Comparison of ENCODE assay signal across 17 cellular contexts in genomic region chr16:86831366-86831765, GRCh38.
DNase-seq lines count a peak whose midpoint lies in the region; ATAC-seq and TF ChIP-seq lines count a peak whose summit lies in the region.
"Had no signal": no experiment of that assay in that cellular context is flagged by ENCODE, and none has a peak within 500 bp of the region (broad histone marks: within the 10 kb centered on the region; RNA-seq: fewer than 3 reads in every experiment).

No MANE protein-coding gene starts in this region.

- H3K27me3 Mint-ChIP-seq in H9 (ENCODE audit: low read depth) (peaks cover 42% of the 10 kb centered on the region), progenitor cell of endocrine pancreas (peaks cover 95% of the 10 kb centered on the region)

- H3K9ac ChIP-seq in H9 (ENCODE audit: extremely low read depth, insufficient read length, low read length) (no peak overlapping the region), PC-3 (ENCODE audit: low read length) (no peak overlapping the region)
- H3K9ac ChIP-seq: GM23248 had no signal

- no peak for ATAC-seq in PC-3
- ATAC-seq: GM12878, Panc1, Right ventricle myocardium inferior, T-cell had no signal

- POLR2A ChIA-PET in PC-3 (lab: Charles Lee; ENCODE audit: unreplicated experiment), result no interaction called here

- peaks cover 0 to 4% (median 2%) of the 10 kb centered on the region in 3 experiments; a peak in 1 of 7 replicates for H3K36me3 Mint-ChIP-seq in H9 (ENCODE audit: insufficient read depth in 1 of 3, low read depth in 3 of 3)
- H3K36me3 Mint-ChIP-seq in progenitor cell of endocrine pancreas (ENCODE audit: insufficient read depth), result no peaks in the 10 kb centered on the region
- H3K36me3 Mint-ChIP-seq: T-cell had no signal

- H3K4me2 ChIP-seq in H9 (ENCODE audit: insufficient read depth, insufficient read length, low read length) (no peak overlapping the region), PC-3 (ENCODE audit: low read length) (no peak overlapping the region)

- no peak overlapping the region for H3K14ac ChIP-seq in H9 (ENCODE audit: insufficient read depth, low read length)

- H3K79me1 ChIP-seq in H9 (ENCODE audit: insufficient read depth, low read depth, low read length, poor library complexity, severe bottlenecking), result no peaks in the 10 kb centered on the region

- H4K5ac ChIP-seq in H9 (ENCODE audit: insufficient read length, low read depth, low read length), result no peak overlapping the region

- no peak overlapping the region for H4K8ac ChIP-seq in H9 (replicated peaks; ENCODE audit: insufficient read length, low read depth, low read length)

- no peaks in the 10 kb centered on the region; the same call in 1 of the 2 replicates for H3K27me3 ChIP-seq in GM06990 (replicated peaks; ENCODE audit: control insufficient read depth, insufficient read depth, low read length)
- no peaks in the 10 kb centered on the region for H3K27me3 ChIP-seq in H9 (ENCODE audit: insufficient read depth, low read length)
- no peaks in the 10 kb centered on the region for H3K27me3 ChIP-seq in PC-3 (ENCODE audit: low read length)

- H2BK15ac ChIP-seq in H9 (ENCODE audit: low read depth, low read length), result no peak overlapping the region

- no peaks in the 10 kb centered on the region for H3K23me2 ChIP-seq in H9 (ENCODE audit: insufficient read length, low read depth, low read length, poor library complexity, severe bottlenecking)

- H2BK12ac ChIP-seq in H9 (ENCODE audit: insufficient read length, low read depth, low read length), result no peak overlapping the region

- H3K27ac ChIP-seq in H9 (ENCODE audit: insufficient read length, low read depth, low read length), result no peak overlapping the region
- no peak overlapping the region for H3K27ac ChIP-seq in PC-3 (ENCODE audit: low read length)
- H3K27ac ChIP-seq: GM23248 had no signal

- H3K4me1 ChIP-seq in H9 (ENCODE audit: insufficient read depth, low read length) (peaks cover 2% of the 10 kb centered on the region; the same call in 1 of the 2 replicates), PC-3 (ENCODE audit: insufficient read depth, low read length) (peaks cover 11% of the 10 kb centered on the region)

- H3K9me2 ChIP-seq in PC-3 (replicated peaks; ENCODE audit: low read length), result no peaks in the 10 kb centered on the region

- no peaks in the 10 kb centered on the region for H3F3A ChIP-seq in PC-3 (ENCODE audit: low read length, unreplicated experiment)

- H3K9me3 ChIP-seq in H9 (ENCODE audit: control insufficient read depth, low read depth, low read length) (no peaks in the 10 kb centered on the region), PC-3 (ENCODE audit: low read length) (no peaks in the 10 kb centered on the region)

- H4K20me1 ChIP-seq in H9 (ENCODE audit: control insufficient read depth, insufficient read depth, insufficient read length), result peaks cover 3% of the 10 kb centered on the region
- no peaks in the 10 kb centered on the region for H4K20me1 ChIP-seq in PC-3 (ENCODE audit: low read length)

- H2AFZ ChIP-seq in H9 (ENCODE audit: low read length) (no peak overlapping the region), PC-3 (ENCODE audit: low read length) (no peak overlapping the region)
- H2AFZ ChIP-seq: GM23248 had no signal

- H3K79me2 ChIP-seq in H9 (ENCODE audit: insufficient read depth, low read length), result no peaks in the 10 kb centered on the region
- no peaks in the 10 kb centered on the region for H3K79me2 ChIP-seq in PC-3 (ENCODE audit: low read length)

- H4K91ac ChIP-seq in H9 (ENCODE audit: insufficient read length, low read depth, low read length), result no peak overlapping the region

- H3K27ac Mint-ChIP-seq in H9 (no peak overlapping the region), progenitor cell of endocrine pancreas (no peak overlapping the region)
- H3K27ac Mint-ChIP-seq: B cell; CD4-positive, alpha-beta T cell; T-cell had no signal

- H3K36me3 ChIP-seq in GM06990 (ENCODE audit: control insufficient read depth, insufficient read depth, low read length) (no peaks in the 10 kb centered on the region), PC-3 (ENCODE audit: low read depth, low read length) (no peaks in the 10 kb centered on the region)

- no peak overlapping the region for H3K23ac ChIP-seq in H9 (ENCODE audit: insufficient read length, low read depth, low read length)

- H3K4me3 ChIP-seq in GM06990 (replicated peaks; ENCODE audit: low read depth, low read length) (no peak overlapping the region), PC-3 (ENCODE audit: low read length) (no peak overlapping the region)
- H3K4me3 ChIP-seq: GM12878, GM23248 had no signal

- peaks cover 6% of the 10 kb centered on the region in 2 experiments; a peak in 3 of 5 replicates for H3K9me3 Mint-ChIP-seq in H9
- H3K9me3 Mint-ChIP-seq in progenitor cell of endocrine pancreas (ENCODE audit: low read depth), result no peaks in the 10 kb centered on the region
- H3K9me3 Mint-ChIP-seq: CD4-positive, alpha-beta T cell; T-cell had no signal

- no TSS peak for BruUV-seq in PC-3 (replicated peaks; lab: Mats Ljungman, UMichigan)

- TF ChIP-seq CTCF in GM06990 (IDR thresholded peaks at IDR 0.05; ENCODE audit: insufficient read depth, low read length, poor library complexity, severe bottlenecking) (peak; percentile 3), H9 (conservative IDR thresholded peaks at IDR 0.05) (0 out of 3 replicates have a peak, but pooled peaks have one; percentile 11), PC-3 (conservative IDR thresholded peaks at IDR 0.05; ENCODE audit: low read depth, low read length) (peak; percentile 29; the same call in 1 of the 2 replicates), progenitor cell of endocrine pancreas (IDR thresholded peaks at IDR 0.05; ENCODE audit: unreplicated experiment) (peak; percentile 17)

- no CpG with 5 or more reads among the region's 5 CpGs for WGBS in H9 (ENCODE audit: extremely low coverage, insufficient read length, low lambda C conversion rate)

- no peak overlapping the region for H2AK5ac ChIP-seq in H9 (ENCODE audit: insufficient read length, low read length)

- no peak overlapping the region for H3K56ac ChIP-seq in H9 (ENCODE audit: insufficient read length, low read depth, low read length)

- H3K4ac ChIP-seq in H9 (ENCODE audit: low read depth, low read length), result no peak overlapping the region

- H3K4me3 Mint-ChIP-seq in H9 (no peak overlapping the region), progenitor cell of endocrine pancreas (ENCODE audit: low read depth) (no peak overlapping the region)
- H3K4me3 Mint-ChIP-seq: B cell; CD4-positive, alpha-beta T cell; T-cell had no signal

- DNase-seq in GM06990 (ENCODE audit: extremely low read depth, insufficient read length) (no peak), H9 (no peak), PC-3 (peak; percentile 11), progenitor cell of endocrine pancreas (ENCODE audit: low spot score, unreplicated experiment) (no peak), NCI-H1105 (lab: John Stamatoyannopoulos, UW) (no peak), LoVo (ENCODE audit: low spot score) (no peak), kidney glomerular epithelial cell (lab: John Stamatoyannopoulos, UW) (no peak)
- DNase-seq: CD4-positive, alpha-beta T cell; GM23248; NCI-H2029; NCI-H2171; NCI-H446 treated with DMSO at 0.1 percent for 48 hours; T-cell had no signal

- intact Hi-C loops in PC-3 (cut with micrococcal nuclease), result no loop called here

- H3K18ac ChIP-seq in H9 (ENCODE audit: insufficient read length, low read depth, low read length), result no peak overlapping the region

- no peak overlapping the region for H2BK5ac ChIP-seq in H9 (ENCODE audit: insufficient read length, low read length)

- CTCF ChIA-PET in PC-3 (lab: Charles Lee), result no interaction called here

- H2BK20ac ChIP-seq in H9 (ENCODE audit: low read depth, low read length, poor library complexity, severe bottlenecking), result no peak overlapping the region

- H3T11ph ChIP-seq in H9 (ENCODE audit: low read length), result no peak overlapping the region

- H3K4me1 Mint-ChIP-seq in H9 (peaks cover 21 to 22% of the 10 kb centered on the region in 2 experiments), progenitor cell of endocrine pancreas (ENCODE audit: low read depth) (peaks cover 7% of the 10 kb centered on the region)
- H3K4me1 Mint-ChIP-seq: B cell, T-cell had no signal

- no peak overlapping the region for H2BK120ac ChIP-seq in H9 (ENCODE audit: low read depth, low read length, poor library complexity, severe bottlenecking)
